ENCODE assay signal across 11 cellular contexts in the genomic region with DNA sequence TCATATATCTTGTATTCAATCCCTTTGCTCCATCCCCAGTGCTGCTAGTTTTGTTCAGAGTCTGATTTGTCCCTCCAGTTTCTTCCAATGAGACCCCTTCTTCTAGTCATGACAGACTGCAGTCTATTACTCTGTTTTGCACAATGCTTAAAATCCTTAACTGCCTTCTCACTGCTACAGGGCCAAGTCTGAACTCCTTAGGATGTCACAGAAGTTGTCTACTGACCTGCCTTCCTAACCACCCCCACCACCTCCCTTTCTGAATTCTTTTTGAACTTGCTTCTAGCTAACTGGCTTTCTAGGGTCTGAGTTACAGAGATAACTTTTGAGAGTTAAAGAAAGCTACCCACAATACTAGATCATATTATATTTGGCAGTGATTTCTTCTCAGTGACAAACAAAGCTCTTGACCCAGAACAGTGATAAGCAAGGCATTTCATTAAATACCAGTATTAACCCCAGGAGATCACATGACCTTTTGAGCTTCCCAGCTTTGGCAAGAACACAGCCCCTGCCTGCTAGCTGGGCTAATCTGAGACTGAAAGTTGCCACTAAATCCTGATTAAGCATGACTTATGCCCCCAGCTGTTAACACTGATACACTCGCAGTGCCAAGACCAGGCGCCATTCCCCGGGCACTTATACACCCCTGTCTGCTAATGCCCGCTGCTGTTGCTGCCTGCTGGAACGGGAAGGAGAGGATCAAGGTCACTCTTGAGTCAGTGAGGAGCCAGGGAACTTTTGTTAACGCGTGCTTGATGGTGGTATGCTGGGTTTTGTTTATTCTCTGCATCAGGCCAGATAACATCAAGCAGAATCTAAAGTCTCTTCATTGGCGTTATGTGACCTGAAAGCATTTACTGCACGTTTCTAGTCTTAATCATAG. TPM values are rescaled to one million over a fixed set of nuclear protein-coding genes. Genes with fewer than 3 reads are reported as not detected.
DNase-seq lines count a peak whose midpoint lies in the region; ATAC-seq and TF ChIP-seq lines count a peak whose summit lies in the region.
"Had no signal": no experiment of that assay in that cellular context is flagged by ENCODE, and none has a peak within 500 bp of the region (broad histone marks: within the 10 kb centered on the region; RNA-seq: fewer than 3 reads in every experiment).

No MANE protein-coding gene starts in this region.

- H3K4me1 Mint-ChIP-seq in natural killer cell, result no peaks in the 10 kb centered on the region
- H3K4me1 Mint-ChIP-seq: B cell had no signal

- no peak overlapping the region for H3K27ac Mint-ChIP-seq in natural killer cell
- H3K27ac Mint-ChIP-seq: activated T-cell treated with anti-CD3 and anti-CD28 coated beads, Interleukin-2, amount 50 U/mL, for 24 hours; B cell had no signal

- ATAC-seq in natural killer cell (no peak), HG03196 (IDR thresholded peaks at IDR 0.05; ENCODE audit: unreplicated experiment) (no peak)

- H3K4me3 Mint-ChIP-seq in natural killer cell, result no peak overlapping the region
- H3K4me3 Mint-ChIP-seq: activated T-cell treated with anti-CD3 and anti-CD28 coated beads, Interleukin-2, amount 50 U/mL, for 24 hours; B cell had no signal

- H3K27ac ChIP-seq in muscle layer of duodenum (ENCODE audit: low read length), result peak overlapping the region; percentile 69

- H3K36me3 ChIP-seq in muscle layer of duodenum (ENCODE audit: control insufficient read depth in 1 of 2, insufficient read depth in 2 of 2, low read length in 2 of 2), result no peaks in the 10 kb centered on the region

- DNase-seq in A172 (ENCODE audit: low spot score) (peak; percentile 44), NCI-H2196 treated with DMSO at 0.1 percent for 48 hours (lab: John Stamatoyannopoulos, UW; ENCODE audit: unreplicated experiment) (peak; percentile 30), fibroblast of gingiva (ENCODE audit: low read depth) (peak; percentile 11), activated gamma-delta T cell treated with Interleukin-2 at 50 U/mL for 16 hours (no peak), natural killer cell (no peak)
- no peak for DNase-seq in stimulated activated CD4-positive, alpha-beta T cell treated with anti-CD3 and anti-CD28 coated beads, Interleukin-1b, Interleukin-23, amount 100 ng/mL, for 48 hours
- DNase-seq: activated T-cell treated with anti-CD3 and anti-CD28 coated beads, Interleukin-2, amount 50 U/mL, for 24 hours; OCI-M1 had no signal

- intact Hi-C loops in natural killer cell (cut with micrococcal nuclease), result no loop called here

- no peaks in the 10 kb centered on the region for H3K36me3 Mint-ChIP-seq in natural killer cell

- H3K4me3 ChIP-seq in muscle layer of duodenum (ENCODE audit: low read depth in 1 of 2, low read length in 2 of 2), result peak overlapping the region; percentile 35 to 60

- TF ChIP-seq CTCF in natural killer cell (IDR thresholded peaks at IDR 0.05), result no peak

- H3K27me3 ChIP-seq in muscle layer of duodenum (ENCODE audit: low read depth, low read length), result no peaks in the 10 kb centered on the region

- H3K9me3 Mint-ChIP-seq in natural killer cell, result peaks cover 0 to 2% of the 10 kb centered on the region in 2 donors
- H3K9me3 Mint-ChIP-seq: activated T-cell treated with anti-CD3 and anti-CD28 coated beads, Interleukin-2, amount 50 U/mL, for 24 hours had no signal

- no peaks in the 10 kb centered on the region for H3K9me3 ChIP-seq in muscle layer of duodenum (ENCODE audit: control insufficient read depth in 1 of 2, low read length in 2 of 2)

- H3K4me1 ChIP-seq in muscle layer of duodenum (ENCODE audit: control insufficient read depth in 1 of 2, insufficient read depth in 2 of 2, low read length in 2 of 2), result peaks cover 0 to 5% of the 10 kb centered on the region in 2 donors

- peaks cover 27 to 31% of the 10 kb centered on the region in 2 donors for H3K27me3 Mint-ChIP-seq in natural killer cell (ENCODE audit: low read depth in 2 of 2)

RNA-seq across cellular contexts. Expression of gene ADAMTSL1, which starts 36.4 kb away (rescaled TPM):
- total RNA-seq in A172 (2014; rRNA removed; shearing (Covaris generic)), result 5.3 and 11.4 TPM in 2 replicates
- total RNA-seq in natural killer cell, result not detected
- total RNA-seq: B cell had no signal

Comparison
In these comparisons a context has a peak if more than half of its experiments do, and no peak if none do; other contexts are left out.
1. DNase-seq: peak in A172 (single experiment), NCI-H2196 treated with DMSO at 0.1 percent for 48 hours (single experiment) and fibroblast of gingiva (single experiment); none in activated gamma-delta T cell treated with Interleukin-2 at 50 U/mL for 16 hours (single experiment), stimulated activated CD4-positive, alpha-beta T cell treated with anti-CD3 and anti-CD28 coated beads, Interleukin-1b, Interleukin-23, amount 100 ng/mL, for 48 hours (single experiment) and natural killer cell (single experiment).